ENCODE assay signal across 8 cellular contexts in the genomic region with DNA sequence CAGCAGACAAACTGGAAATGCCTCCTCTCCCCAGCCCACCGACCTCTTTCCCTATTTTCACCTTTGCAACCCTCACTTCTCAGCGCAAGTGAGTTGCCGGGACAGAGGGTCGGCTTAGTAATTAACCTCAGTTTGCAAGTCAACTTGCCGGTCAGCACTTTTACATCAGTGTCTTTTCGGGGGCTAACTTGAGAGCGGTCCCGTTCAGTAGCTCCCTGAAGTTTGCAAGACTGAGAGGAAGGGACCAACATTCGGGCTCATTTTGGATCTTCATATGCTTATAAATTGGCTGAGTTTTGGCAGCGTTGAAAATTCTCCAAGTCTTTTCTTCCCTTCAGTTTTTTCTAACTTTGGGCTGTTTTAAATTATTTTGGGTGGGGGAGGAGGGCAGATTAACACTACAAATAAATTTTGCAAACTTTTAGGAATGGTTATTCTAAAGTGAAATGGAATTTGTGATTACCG. TPM values are rescaled to one million over a fixed set of nuclear protein-coding genes. Genes with fewer than 3 reads are reported as not detected.
DNase-seq lines count a peak whose midpoint lies in the region; ATAC-seq and TF ChIP-seq lines count a peak whose summit lies in the region.

No MANE protein-coding gene starts in this region.

- POLR2A ChIA-PET in Panc1 (lab: Charles Lee) = interaction anchor here (0.6 kb wide), 1 partner anchor 170 kb away, joined by 10 read pairs; no protein-coding TSS in a partner anchor

- H3K4me2 ChIP-seq in fibroblast of lung (ENCODE audit: extremely low read depth, insufficient read depth, low read length) = peak overlapping the region; percentile 91

- in situ Hi-C loops in Panc1 (cut with HindIII; ENCODE audit: low pct_unique_long_range_greater_than_20kb, low sequenced_read_pairs) = no loop called here

- H3K9me3 ChIP-seq in Panc1 (ENCODE audit: control insufficient read depth, insufficient read depth, low read depth, low read length) (no peaks in the 10 kb centered on the region), fibroblast of lung (ENCODE audit: control insufficient read depth, insufficient read depth, low read depth, low read length) (no peaks in the 10 kb centered on the region)

- CTCF ChIA-PET in Panc1 (lab: Charles Lee) = no interaction called here

- H3K9ac ChIP-seq in fibroblast of lung (ENCODE audit: insufficient read depth, low read length) = peak overlapping the region; percentile 51
- H3K9ac ChIP-seq in rectal smooth muscle tissue (ENCODE audit: low read length) = peak overlapping the region; percentile 56

- TF ChIP-seq CTCF in GM12865 (IDR thresholded peaks at IDR 0.05; ENCODE audit: insufficient read depth, low read depth, low read length, missing control alignments) (no peak), Panc1 (IDR thresholded peaks at IDR 0.05) (no peak), fibroblast of lung (conservative IDR thresholded peaks at IDR 0.05 in 1 of 2, IDR thresholded peaks at IDR 0.05 in 1 of 2; ENCODE audit: low read depth in 1 of 2, low read length in 2 of 2) (no peak)

- H3K4me3 ChIP-seq in GM12865 (ENCODE audit: low read depth, low read length) (peak overlapping the region; percentile 68), Panc1 (ENCODE audit: low read depth in 2 of 2, low read length in 2 of 2) (peak overlapping the region; percentile 63 to 91), fibroblast of lung (replicated peaks in 1 of 4; ENCODE audit: control extremely low read depth in 1 of 4, insufficient read depth in 1 of 4, low read depth in 3 of 4, low read length in 4 of 4) (peak overlapping the region; percentile 79 to 92 (median 86)), rectal smooth muscle tissue (ENCODE audit: low read length) (peak overlapping the region; percentile 100)

- no peaks in the 10 kb centered on the region for H3K36me3 ChIP-seq in Panc1 (ENCODE audit: control insufficient read depth, insufficient read depth, low read length)
- H3K36me3 ChIP-seq in fibroblast of lung (ENCODE audit: control insufficient read depth, insufficient read depth, low read length) = no peaks in the 10 kb centered on the region
- H3K36me3 ChIP-seq in rectal smooth muscle tissue (ENCODE audit: control insufficient read depth, insufficient read depth, low read length) = no peaks in the 10 kb centered on the region

- DNase-seq in GM12865 (ENCODE audit: low read depth) (no peak), Panc1 (ENCODE audit: low read depth, low spot score) (no peak), fibroblast of lung (ENCODE audit: low read depth in 2 of 2) (no peak), NCI-H146 (lab: John Stamatoyannopoulos, UW) (no peak), COLO668 (lab: John Stamatoyannopoulos, UW; ENCODE audit: unreplicated experiment) (no peak)
- DNase-seq in stimulated activated CD4-positive, alpha-beta T cell treated with anti-CD3 and anti-CD28 coated beads, Interleukin-4, amount 100 ng/mL, for 4 hours = no peak

- intact Hi-C loops in Panc1 (cut with micrococcal nuclease; ENCODE audit: unreplicated experiment) = no loop called here

- no peaks in the 10 kb centered on the region for H4K20me1 ChIP-seq in fibroblast of lung (ENCODE audit: control insufficient read depth, extremely low read depth, insufficient read depth, low read length)

- H3K4me1 ChIP-seq in Panc1 (ENCODE audit: control insufficient read depth, insufficient read depth, low read length) = peaks cover 7% of the 10 kb centered on the region
- no peaks in the 10 kb centered on the region for H3K4me1 ChIP-seq in fibroblast of lung (ENCODE audit: control insufficient read depth, extremely low read depth, insufficient read depth, low read length)
- H3K4me1 ChIP-seq in rectal smooth muscle tissue (ENCODE audit: control insufficient read depth, insufficient read depth, low read length) = peaks cover 9% of the 10 kb centered on the region

- H3K27ac ChIP-seq in Panc1 (ENCODE audit: low read length) (peak overlapping the region; percentile 73), fibroblast of lung (ENCODE audit: insufficient read depth, low read length) (peak overlapping the region; percentile 15), rectal smooth muscle tissue (ENCODE audit: low read depth, low read length) (peak overlapping the region; percentile 61)

- H2AFZ ChIP-seq in fibroblast of lung (ENCODE audit: low read length) = peak overlapping the region; percentile 95

- H3K27me3 ChIP-seq in Panc1 (ENCODE audit: control insufficient read depth, insufficient read depth, low read length) = no peaks in the 10 kb centered on the region
- no peaks in the 10 kb centered on the region for H3K27me3 ChIP-seq in fibroblast of lung (ENCODE audit: control insufficient read depth, insufficient read depth, low read length)
- no peaks in the 10 kb centered on the region for H3K27me3 ChIP-seq in rectal smooth muscle tissue (ENCODE audit: control insufficient read depth, insufficient read depth, low read length)

- H3K79me2 ChIP-seq in fibroblast of lung (ENCODE audit: control insufficient read depth, insufficient read depth, low read length) = peaks cover 2% of the 10 kb centered on the region

- no TSS peak for BruUV-seq in Panc1 (replicated peaks; lab: Mats Ljungman, UMichigan)

- ATAC-seq in Panc1 (no peak), esophagus mucosa (no peak)

RNA-seq across cellular contexts. Expression of a gene that starts 0.8 kb away (rescaled TPM):
- total RNA-seq in Panc1 (2021; ENCODE audit: unreplicated experiment) (10.5 TPM), fibroblast of lung (3.3 and 3.9 TPM in 2 replicates), esophagus mucosa (6.9 TPM)
- polyA plus RNA-seq in Panc1 (2012; ENCODE audit: insufficient read length) = 8.0 TPM
- 7.2 and 9.5 TPM in 2 replicates for polyA plus RNA-seq in fibroblast of lung
- 5.8 TPM in 2 replicates for polyA plus RNA-seq in fibroblast of lung (2012)
- not detected in 2 replicates for polyA minus RNA-seq in fibroblast of lung (ENCODE audit: low replicate concordance)

RNA-seq across cellular contexts. Expression of a gene that starts 17.9 kb away (rescaled TPM):
- total RNA-seq in Panc1 (2021; ENCODE audit: unreplicated experiment) (31.5 TPM), fibroblast of lung (34.5 and 45.5 TPM in 2 replicates), esophagus mucosa (41.8 TPM)
- 9.3 TPM for polyA plus RNA-seq in Panc1 (2012; ENCODE audit: insufficient read length)
- 6.2 and 7.2 TPM in 2 replicates for polyA plus RNA-seq in fibroblast of lung
- 4.3 and 4.6 TPM in 2 replicates for polyA plus RNA-seq in fibroblast of lung (2012)
- polyA minus RNA-seq in fibroblast of lung (ENCODE audit: low replicate concordance) = 8.4 and 12.8 TPM in 2 replicates

Comparison
In these comparisons a context has a peak if more than half of its experiments do, and no peak if none do; other contexts are left out.
1. H3K27ac ChIP-seq: peak in every context shown above with its lines; median percentile 73 in Panc1; 61 in rectal smooth muscle tissue; 15 in fibroblast of lung.